In the genomic region with DNA sequence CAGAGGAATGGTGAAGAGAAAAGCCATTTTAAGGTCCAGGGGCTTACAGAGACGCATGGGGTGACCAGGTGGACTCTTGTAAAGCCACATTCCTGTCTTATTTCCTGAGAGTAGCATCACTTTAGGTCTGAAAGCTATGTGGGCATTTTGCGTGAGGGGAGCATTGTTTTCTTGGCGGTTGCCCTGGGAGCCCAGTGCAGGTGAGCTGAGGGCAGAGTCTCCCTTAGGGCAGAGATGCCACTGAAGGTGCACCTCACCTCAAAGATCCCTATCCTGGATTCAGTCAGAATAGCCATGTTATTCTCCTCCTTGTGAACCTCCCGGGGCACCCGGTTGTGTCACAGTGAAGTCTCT, we compare ENCODE assay signal across 30 cellular contexts. TPM values are rescaled to one million over a fixed set of nuclear protein-coding genes. Genes with fewer than 3 reads are reported as not detected.
A peak's percentile ranks its signal among the peaks of the same experiment; 100 is the strongest.
DNase-seq lines count a peak whose midpoint lies in the region; ATAC-seq, FAIRE-seq and TF ChIP-seq lines count a peak whose summit lies in the region.
"Had no signal": no experiment of that assay in that cellular context is flagged by ENCODE, and none has a peak within 500 bp of the region (broad histone marks: within the 10 kb centered on the region; RNA-seq: fewer than 3 reads in every experiment).

No MANE protein-coding gene starts in this region.

- intact Hi-C loops in activated naive CD4-positive, alpha-beta T cell treated with anti-CD3 and anti-CD28 coated beads for 36 hours (cut with micrococcal nuclease), result no loop called here
- intact Hi-C loops in kidney (cut with DNase I), result no loop called here
- intact Hi-C loops in aorta (cut with DNase I), result no loop called here

- peaks cover 10% of the 10 kb centered on the region for H3K4me1 Mint-ChIP-seq in activated naive CD4-positive, alpha-beta T cell treated with anti-CD3 and anti-CD28 coated beads for 36 hours (ENCODE audit: low read depth)
- H3K4me1 Mint-ChIP-seq in astrocyte (ENCODE audit: low read depth, unreplicated experiment), result peaks cover 47% of the 10 kb centered on the region
- H3K4me1 Mint-ChIP-seq: IgD-negative memory B cell, memory B cell had no signal

- H3K9me3 ChIP-seq in astrocyte (ENCODE audit: insufficient read depth, low read depth, low read length), result no peaks in the 10 kb centered on the region
- H3K9me3 ChIP-seq in keratinocyte (ENCODE audit: control insufficient read depth, low read depth, low read length), result peaks cover 4% of the 10 kb centered on the region
- H3K9me3 ChIP-seq in smooth muscle cell (replicated peaks; ENCODE audit: low read depth), result no peaks in the 10 kb centered on the region
- H3K9me3 ChIP-seq in kidney (ENCODE audit: control insufficient read depth in 1 of 2, low read length in 2 of 2), result peaks cover 0 to 3% of the 10 kb centered on the region in 2 donors
- H3K9me3 ChIP-seq in aorta (ENCODE audit: control insufficient read depth, low read length), result no peaks in the 10 kb centered on the region
- H3K9me3 ChIP-seq: ovary, right atrium auricular region, suprapubic skin had no signal

- H3K27me3 ChIP-seq in astrocyte (ENCODE audit: insufficient read depth, low read length), result no peaks in the 10 kb centered on the region
- H3K27me3 ChIP-seq in keratinocyte (ENCODE audit: control insufficient read depth, extremely low read depth, insufficient read depth, low read length), result no peaks in the 10 kb centered on the region
- no peaks in the 10 kb centered on the region for H3K27me3 ChIP-seq in smooth muscle cell (ENCODE audit: low read depth)
- no peaks in the 10 kb centered on the region for H3K27me3 ChIP-seq in aorta (ENCODE audit: control insufficient read depth in 1 of 2, insufficient read depth in 2 of 2, low read length in 1 of 2)
- H3K27me3 ChIP-seq: heart left ventricle, ovary, right atrium auricular region, suprapubic skin had no signal

- no peak for DNase-seq in activated naive CD4-positive, alpha-beta T cell treated with anti-CD3 and anti-CD28 coated beads, Interleukin-2, amount 50 U/mL, for 72 hours (ENCODE audit: low spot score in 2 of 2)
- DNase-seq in activated naive CD4-positive, alpha-beta T cell treated with anti-CD3 and anti-CD28 coated beads for 36 hours, result no peak
- no peak for DNase-seq in astrocyte (ENCODE audit: low read depth)
- DNase-seq in keratinocyte (ENCODE audit: low read depth, low spot score), result no peak
- DNase-seq in smooth muscle cell (lab: John Stamatoyannopoulos, UW; ENCODE audit: unreplicated experiment), result no peak
- no peak for DNase-seq in kidney
- DNase-seq in GM20000 (ENCODE audit: low spot score), result no peak
- no peak for DNase-seq in aorta
- DNase-seq: activated CD4-positive, alpha-beta T cell treated with anti-CD3 and anti-CD28 coated beads for 4 hours; activated naive CD4-positive, alpha-beta T cell; activated T-cell treated with anti-CD3 and anti-CD28 coated beads, Interleukin-2, amount 50 U/mL, for 48 hours; amniotic stem cell; CD8-positive, alpha-beta memory T cell; GDM1; heart left ventricle; left colon; naive thymus-derived CD4-positive, alpha-beta T cell; NCI-H2081 treated with DMSO at 0.1 percent for 48 hours; ovary; stimulated activated CD4-positive, alpha-beta T cell treated with anti-CD3 and anti-CD28 coated beads, Interleukin-12 subunit alpha, Interleukin-12 subunit beta, amount 100 ng/mL, for 4 hours; stimulated activated CD4-positive, alpha-beta T cell treated with anti-CD3 and anti-CD28 coated beads, Interleukin-4, amount 100 ng/mL, for 24 hours; stimulated activated naive B cell treated with anti-CD40 and anti-IgM and Interleukin-4, amounts not matched to agents 10 μg/mL and 1 μg/mL and 100 μg/mL, for 72 hours; T-helper 17 cell had no signal

- FAIRE-seq in astrocyte (lab: Jason Lieb, UNC) (no peak), keratinocyte (lab: Jason Lieb, UNC) (no peak), kidney (lab: Jason Lieb, UNC) (no peak)
- FAIRE-seq: H1 had no signal

- peaks cover 25% of the 10 kb centered on the region for H3K79me2 ChIP-seq in astrocyte (ENCODE audit: insufficient read depth, low read length)
- peaks cover 7% of the 10 kb centered on the region for H3K79me2 ChIP-seq in keratinocyte (ENCODE audit: control insufficient read depth, insufficient read depth, low read length)
- peaks cover 6% of the 10 kb centered on the region for H3K79me2 ChIP-seq in smooth muscle cell (ENCODE audit: low read depth)

- H4K20me1 ChIP-seq in astrocyte (ENCODE audit: insufficient read depth, low read length) (no peaks in the 10 kb centered on the region), keratinocyte (ENCODE audit: control insufficient read depth, extremely low read depth, insufficient read depth, low read length) (no peaks in the 10 kb centered on the region), smooth muscle cell (ENCODE audit: low read depth) (peaks cover 22% of the 10 kb centered on the region)

- TF ChIP-seq CTCF in astrocyte (IDR thresholded peaks at IDR 0.05; ENCODE audit: insufficient read depth, low read depth, low read length) (no peak), keratinocyte (optimal IDR thresholded peaks at IDR 0.05 in 1 of 3, IDR thresholded peaks at IDR 0.05 in 1 of 3, conservative IDR thresholded peaks at IDR 0.05 in 1 of 3; ENCODE audit: extremely low read depth in 1 of 3, insufficient read depth in 2 of 3, low read length in 3 of 3) (no peak), smooth muscle cell (IDR thresholded peaks at IDR 0.05; ENCODE audit: borderline replicate concordance, insufficient read depth, poor library complexity, severe bottlenecking) (no peak), kidney (IDR thresholded peaks at IDR 0.05; ENCODE audit: borderline replicate concordance, extremely low read depth, insufficient read depth) (no peak), GM20000 (IDR thresholded peaks at IDR 0.05; ENCODE audit: extremely low read depth, missing control alignments) (no peak)

- WGBS in smooth muscle cell (ENCODE audit: low lambda C conversion rate), result 72% methylated on average over 5 of the region's 5 CpGs
- WGBS in aorta, 2 donors, result 71 to 73% methylated on average over 5 of the region's 5 CpGs

- CTCF ChIA-PET in activated naive CD4-positive, alpha-beta T cell treated with anti-CD3 and anti-CD28 coated beads for 36 hours (lab: Charles Lee), result interaction anchor here (0.9 to 1.5 kb wide), 4 partner anchors 13 to 120 kb away, joined by 3 to 4 read pairs (median 4); no protein-coding TSS in a partner anchor

- H3K36me3 Mint-ChIP-seq in activated naive CD4-positive, alpha-beta T cell treated with anti-CD3 and anti-CD28 coated beads, Interleukin-2, amount 50 U/mL, for 72 hours, result peaks cover 0 to 8% of the 10 kb centered on the region in 2 donors
- peaks cover 10% of the 10 kb centered on the region for H3K36me3 Mint-ChIP-seq in activated naive CD4-positive, alpha-beta T cell treated with anti-CD3 and anti-CD28 coated beads for 36 hours (ENCODE audit: low read depth)
- peaks cover 1% of the 10 kb centered on the region for H3K36me3 Mint-ChIP-seq in astrocyte (ENCODE audit: low read depth, unreplicated experiment)

- H3K9ac ChIP-seq in astrocyte (ENCODE audit: low read length), result no peak overlapping the region
- H3K9ac ChIP-seq in keratinocyte (ENCODE audit: control insufficient read depth, extremely low read depth, insufficient read depth, low read length), result no peak overlapping the region
- no peak overlapping the region for H3K9ac ChIP-seq in smooth muscle cell (ENCODE audit: low read depth)
- no peak overlapping the region for H3K9ac ChIP-seq in kidney (ENCODE audit: low read length in 2 of 2)

- no peak overlapping the region for H3K4me3 Mint-ChIP-seq in activated naive CD4-positive, alpha-beta T cell treated with anti-CD3 and anti-CD28 coated beads for 36 hours
- no peak overlapping the region for H3K4me3 Mint-ChIP-seq in astrocyte (ENCODE audit: unreplicated experiment)
- H3K4me3 Mint-ChIP-seq: CD8-positive, alpha-beta memory T cell; IgD-negative memory B cell; memory B cell; naive thymus-derived CD4-positive, alpha-beta T cell; stimulated activated naive B cell treated with anti-CD40 and anti-IgM and Interleukin-4, amounts not matched to agents 10 μg/mL and 1 μg/mL and 100 μg/mL, for 72 hours; T-helper 17 cell had no signal

- H3K4me1 ChIP-seq in astrocyte (ENCODE audit: insufficient read depth, low read length) (peaks cover 15% of the 10 kb centered on the region), keratinocyte (ENCODE audit: control insufficient read depth, extremely low read depth, insufficient read depth, low read length) (peaks cover 21% of the 10 kb centered on the region), smooth muscle cell (ENCODE audit: low read depth) (peaks cover 11% of the 10 kb centered on the region), kidney (ENCODE audit: control insufficient read depth in 1 of 2, insufficient read depth in 1 of 2, low read depth in 1 of 2, low read length in 2 of 2) (peaks cover 7 to 12% of the 10 kb centered on the region in 2 donors), aorta (ENCODE audit: control insufficient read depth in 1 of 2, insufficient read depth in 2 of 2, low read length in 2 of 2) (no peaks in the 10 kb centered on the region)

- H3K4me2 ChIP-seq in astrocyte (ENCODE audit: low read length) (peak overlapping the region; percentile 42), keratinocyte (ENCODE audit: control insufficient read depth, extremely low read depth, insufficient read depth, low read depth, low read length) (peak overlapping the region; percentile 39), smooth muscle cell (no peak overlapping the region)

- H3K27ac Mint-ChIP-seq in activated naive CD4-positive, alpha-beta T cell treated with anti-CD3 and anti-CD28 coated beads, Interleukin-2, amount 50 U/mL, for 72 hours, result peak overlapping the region; percentile 38 to 72
- H3K27ac Mint-ChIP-seq in activated naive CD4-positive, alpha-beta T cell treated with anti-CD3 and anti-CD28 coated beads for 36 hours, result no peak overlapping the region
- peak overlapping the region; percentile 92 for H3K27ac Mint-ChIP-seq in astrocyte (ENCODE audit: unreplicated experiment)
- H3K27ac Mint-ChIP-seq: memory B cell had no signal

- peaks cover 17% of the 10 kb centered on the region for H3F3A ChIP-seq in smooth muscle cell (ENCODE audit: low read depth)

- dilution Hi-C loops in keratinocyte (cut with MboI; ENCODE audit: extremely low pct_ligation_motif_present, low sequenced_read_pairs), result no loop called here

- no peaks in the 10 kb centered on the region for H3K9me3 Mint-ChIP-seq in activated naive CD4-positive, alpha-beta T cell treated with anti-CD3 and anti-CD28 coated beads, Interleukin-2, amount 50 U/mL, for 72 hours
- peaks cover 2% of the 10 kb centered on the region for H3K9me3 Mint-ChIP-seq in activated naive CD4-positive, alpha-beta T cell treated with anti-CD3 and anti-CD28 coated beads for 36 hours
- H3K9me3 Mint-ChIP-seq in astrocyte (ENCODE audit: unreplicated experiment), result peaks cover 4% of the 10 kb centered on the region
- H3K9me3 Mint-ChIP-seq: CD8-positive, alpha-beta memory T cell; IgD-negative memory B cell; memory B cell; stimulated activated naive B cell treated with anti-CD40 and anti-IgM and Interleukin-4, amounts not matched to agents 10 μg/mL and 1 μg/mL and 100 μg/mL, for 72 hours had no signal

- H3K27ac ChIP-seq in astrocyte (ENCODE audit: low read depth, low read length) (peak overlapping the region; percentile 17), keratinocyte (ENCODE audit: control insufficient read depth, insufficient read depth, low read length) (no peak overlapping the region), smooth muscle cell (ENCODE audit: low read depth) (peak overlapping the region; percentile 70), kidney (ENCODE audit: low read depth in 2 of 2, low read length in 2 of 2) (peak overlapping the region in 1 of 2 donors; percentile 28), aorta (ENCODE audit: low read depth in 1 of 2, low read length in 2 of 2) (no peak overlapping the region)
- H3K27ac ChIP-seq: heart left ventricle, HL-60, ovary, right atrium auricular region, suprapubic skin had no signal

- H3K36me3 ChIP-seq in astrocyte (ENCODE audit: insufficient read depth, low read length) (no peaks in the 10 kb centered on the region), keratinocyte (ENCODE audit: control insufficient read depth in 2 of 2, extremely low read depth in 1 of 2, insufficient read depth in 2 of 2, low read length in 2 of 2) (no peaks in the 10 kb centered on the region), smooth muscle cell (ENCODE audit: low read depth) (no peaks in the 10 kb centered on the region), kidney (ENCODE audit: control insufficient read depth in 1 of 2, insufficient read depth in 2 of 2, low read length in 2 of 2) (peaks cover 7 to 8% of the 10 kb centered on the region in 2 donors), aorta (ENCODE audit: control insufficient read depth in 1 of 2, insufficient read depth in 2 of 2, low read length in 1 of 2) (no peaks in the 10 kb centered on the region)
- H3K36me3 ChIP-seq: ovary had no signal

- H2AFZ ChIP-seq in astrocyte (ENCODE audit: low read depth, low read length) (no peak overlapping the region), keratinocyte (ENCODE audit: control insufficient read depth, low read length) (no peak overlapping the region), smooth muscle cell (ENCODE audit: low read depth) (no peak overlapping the region)

- H3K4me3 ChIP-seq in astrocyte (ENCODE audit: insufficient read depth, low read depth, low read length), result no peak overlapping the region
- H3K4me3 ChIP-seq in keratinocyte (ENCODE audit: control insufficient read depth in 2 of 3, extremely low read depth in 1 of 3, insufficient read depth in 2 of 3, low read depth in 1 of 3, low read length in 3 of 3), result no peak overlapping the region
- H3K4me3 ChIP-seq in smooth muscle cell, result no peak overlapping the region
- no peak overlapping the region for H3K4me3 ChIP-seq in kidney (ENCODE audit: low read length in 2 of 2)
- H3K4me3 ChIP-seq in aorta (ENCODE audit: low read length in 2 of 2), result no peak overlapping the region
- H3K4me3 ChIP-seq: heart left ventricle, ovary, right atrium auricular region, suprapubic skin had no signal

- H3K27me3 Mint-ChIP-seq in activated naive CD4-positive, alpha-beta T cell treated with anti-CD3 and anti-CD28 coated beads for 36 hours (ENCODE audit: low read depth), result no peaks in the 10 kb centered on the region
- H3K27me3 Mint-ChIP-seq in astrocyte (ENCODE audit: low read depth, unreplicated experiment), result no peaks in the 10 kb centered on the region
- H3K27me3 Mint-ChIP-seq: CD8-positive, alpha-beta memory T cell; IgD-negative memory B cell; memory B cell; naive thymus-derived CD4-positive, alpha-beta T cell; stimulated activated naive B cell treated with anti-CD40 and anti-IgM and Interleukin-4, amounts not matched to agents 10 μg/mL and 1 μg/mL and 100 μg/mL, for 72 hours; T-helper 17 cell had no signal

- no peak for ATAC-seq in activated naive CD4-positive, alpha-beta T cell treated with anti-CD3 and anti-CD28 coated beads, Interleukin-2, amount 50 U/mL, for 72 hours
- ATAC-seq in aorta (ENCODE audit: low FRiP score), result no peak
- ATAC-seq: heart left ventricle; left colon; naive thymus-derived CD4-positive, alpha-beta T cell; stimulated activated naive B cell treated with anti-CD40 and anti-IgM and Interleukin-4, amounts not matched to agents 10 μg/mL and 1 μg/mL and 100 μg/mL, for 72 hours; T-helper 17 cell had no signal

- H3K9me1 ChIP-seq in keratinocyte (ENCODE audit: control insufficient read depth, extremely low read depth, insufficient read depth, low read length), result peaks cover 3% of the 10 kb centered on the region

RNA-seq across cellular contexts. Expression of gene GLRX5, which starts 12.4 kb away (rescaled TPM):
- total RNA-seq in activated naive CD4-positive, alpha-beta T cell treated with anti-CD3 and anti-CD28 coated beads, Interleukin-2, amount 50 U/mL, for 72 hours, result 10 to 100 TPM; 36.0 to 45.9 TPM
- 10 to 100 TPM; 34.2 to 34.6 TPM for total RNA-seq in activated naive CD4-positive, alpha-beta T cell treated with anti-CD3 and anti-CD28 coated beads for 36 hours
- total RNA-seq in astrocyte (50.1 and 50.5 TPM in 2 replicates), smooth muscle cell (42.4 and 53.5 TPM in 2 replicates), kidney (46.7 TPM), aorta (10 to 100 TPM; 20.1 to 22.4 TPM)
- polyA plus RNA-seq in keratinocyte (28.2 to 60.9 TPM (median 42.7 TPM) in 3 replicates), smooth muscle cell (79.8 and 84.3 TPM in 2 replicates), kidney (ENCODE audit: insufficient read depth, low read depth, low replicate concordance) (124 TPM), aorta (10 to 100 TPM; 41.9 to 54.2 TPM)
- 13.7 TPM for polyA plus RNA-seq in keratinocyte (2011; ENCODE audit: low read depth)
- 39.9 and 70.3 TPM in 2 replicates for polyA plus RNA-seq in keratinocyte (2011; cell fraction: cytosol; rRNA removed)
- 14.1 and 17.8 TPM in 2 replicates for polyA plus RNA-seq in keratinocyte (2011; cell fraction: nucleus; rRNA removed)
- 27.2 and 41.6 TPM in 2 replicates for polyA plus RNA-seq in keratinocyte (2012; ENCODE audit: low replicate concordance)
- polyA minus RNA-seq in keratinocyte, result 7.9 to 23.1 TPM (median 8.6 TPM) in 3 replicates
- polyA minus RNA-seq in keratinocyte (2011; cell fraction: cytosol; rRNA and poly(A)+ RNA removed), result 28.0 TPM
- 3.4 and 4.4 TPM in 2 replicates for polyA minus RNA-seq in keratinocyte (2011; cell fraction: nucleus; rRNA and poly(A)+ RNA removed)

RNA-seq across cellular contexts. Expression of gene SYNE3, which starts 30.8 kb away (rescaled TPM):
- 10 to 100 TPM in 1 of 2 donors, 1 to 10 TPM in 1; 9.9 to 73.8 TPM for total RNA-seq in activated naive CD4-positive, alpha-beta T cell treated with anti-CD3 and anti-CD28 coated beads, Interleukin-2, amount 50 U/mL, for 72 hours
- total RNA-seq in activated naive CD4-positive, alpha-beta T cell treated with anti-CD3 and anti-CD28 coated beads for 36 hours, result 10 to 100 TPM; 21.6 to 22.8 TPM
- total RNA-seq in astrocyte (2.5 TPM in 2 replicates), smooth muscle cell (4.0 and 4.2 TPM in 2 replicates), kidney (18.5 TPM), aorta (10 to 100 TPM; 39.1 to 61.5 TPM)
- polyA plus RNA-seq in keratinocyte (0.32 to 1.3 TPM (median 1.0 TPM) in 3 replicates), smooth muscle cell (2.7 and 4.1 TPM in 2 replicates), kidney (ENCODE audit: insufficient read depth, low read depth, low replicate concordance) (0.54 TPM), aorta (1 to 10 TPM; 3.0 to 6.9 TPM)
- 0.27 TPM for polyA plus RNA-seq in keratinocyte (2011; ENCODE audit: low read depth)
- 0.18 and 0.19 TPM in 2 replicates for polyA plus RNA-seq in keratinocyte (2011; cell fraction: cytosol; rRNA removed)
- 2.1 and 2.6 TPM in 2 replicates for polyA plus RNA-seq in keratinocyte (2011; cell fraction: nucleus; rRNA removed)
- polyA plus RNA-seq in keratinocyte (2012; ENCODE audit: low replicate concordance), result 0.47 and 1.6 TPM in 2 replicates
- 0.63 to 3.1 TPM (median 2.1 TPM) in 3 replicates for polyA minus RNA-seq in keratinocyte
- 0.96 TPM for polyA minus RNA-seq in keratinocyte (2011; cell fraction: cytosol; rRNA and poly(A)+ RNA removed)
- 2.7 and 3.0 TPM in 2 replicates for polyA minus RNA-seq in keratinocyte (2011; cell fraction: nucleus; rRNA and poly(A)+ RNA removed)
- total RNA-seq: epithelial cell of proximal tubule, H1 had no signal

Comparison
In these comparisons a context has a peak if more than half of its experiments do, and no peak if none do; other contexts are left out.
1. H3K27ac ChIP-seq: peak in astrocyte (single experiment) and smooth muscle cell (single experiment); none in keratinocyte (single experiment) and aorta (0 of 2).